16 cellular contexts compared by ENCODE assay signal in genomic region chr3:114698355-114699105, GRCh38.
DNase-seq lines count a peak whose midpoint lies in the region; ATAC-seq and TF ChIP-seq lines count a peak whose summit lies in the region.
"Had no signal": no experiment of that assay in that cellular context is flagged by ENCODE, and none has a peak within 500 bp of the region (broad histone marks: within the 10 kb centered on the region; RNA-seq: fewer than 3 reads in every experiment).

No MANE protein-coding gene starts in this region.

- no peaks in the 10 kb centered on the region for H3K9me3 ChIP-seq in heart right ventricle
- no peaks in the 10 kb centered on the region for H3K9me3 ChIP-seq in upper lobe of right lung

- TF ChIP-seq CTCF in heart right ventricle (IDR thresholded peaks at IDR 0.05), result no peak
- TF ChIP-seq CTCF in WTC11 (IDR thresholded peaks at IDR 0.05), result no peak
- no peak for TF ChIP-seq CTCF in upper lobe of right lung (IDR thresholded peaks at IDR 0.05)

- ATAC-seq in Right ventricle myocardium superior (ENCODE audit: poor library complexity) (peak; percentile 11), heart right ventricle (no peak), WTC11 (peak; percentile 61), left lobe of liver (peak; percentile 49), upper lobe of right lung (peak; percentile 41)
- ATAC-seq in stimulated activated effector memory CD8-positive, alpha-beta T cell treated with anti-CD3 and anti-CD28 coated beads, Interleukin-12 subunit alpha, Interleukin-12 subunit beta, amount 100 ng/mL, for 72 hours, result no peak
- ATAC-seq: K562 had no signal

- H3K9me3 Mint-ChIP-seq in WTC11, result no peaks in the 10 kb centered on the region
- no peaks in the 10 kb centered on the region for H3K9me3 Mint-ChIP-seq in stimulated activated effector memory CD8-positive, alpha-beta T cell treated with anti-CD3 and anti-CD28 coated beads, Interleukin-12 subunit alpha, Interleukin-12 subunit beta, amount 100 ng/mL, for 72 hours

- H3K4me1 ChIP-seq in heart right ventricle, result peaks cover 0 to 28% (median 17%) of the 10 kb centered on the region in 9 donors
- peaks cover 11% of the 10 kb centered on the region for H3K4me1 ChIP-seq in upper lobe of right lung

- no peak overlapping the region for H3K4me3 ChIP-seq in heart right ventricle
- H3K4me3 ChIP-seq in upper lobe of right lung, result no peak overlapping the region
- H3K4me3 ChIP-seq: K562 had no signal

- intact Hi-C loops in Right ventricle myocardium superior (cut with DNase I) (no loop called here), heart right ventricle (cut with DNase I) (no loop called here), upper lobe of right lung (cut with DNase I) (no loop called here)

- CTCF ChIA-PET in WTC11 (lab: Charles Lee), result interaction anchor here (0.7 kb wide), 1 partner anchor 543 kb away, joined by 3 read pairs; no protein-coding TSS in a partner anchor

- no peak overlapping the region for H3K27ac Mint-ChIP-seq in WTC11
- H3K27ac Mint-ChIP-seq in stimulated activated effector memory CD8-positive, alpha-beta T cell treated with anti-CD3 and anti-CD28 coated beads, Interleukin-12 subunit alpha, Interleukin-12 subunit beta, amount 100 ng/mL, for 72 hours, result no peak overlapping the region

- H3K27me3 Mint-ChIP-seq in WTC11 (ENCODE audit: low read depth), result no peaks in the 10 kb centered on the region

- H3K36me3 Mint-ChIP-seq in WTC11, result no peaks in the 10 kb centered on the region
- no peaks in the 10 kb centered on the region for H3K36me3 Mint-ChIP-seq in stimulated activated effector memory CD8-positive, alpha-beta T cell treated with anti-CD3 and anti-CD28 coated beads, Interleukin-12 subunit alpha, Interleukin-12 subunit beta, amount 100 ng/mL, for 72 hours

- POLR2A ChIA-PET in WTC11 (lab: Charles Lee), result no interaction called here

- H3K4me3 Mint-ChIP-seq in WTC11, result no peak overlapping the region
- no peak overlapping the region for H3K4me3 Mint-ChIP-seq in stimulated activated effector memory CD8-positive, alpha-beta T cell treated with anti-CD3 and anti-CD28 coated beads, Interleukin-12 subunit alpha, Interleukin-12 subunit beta, amount 100 ng/mL, for 72 hours

- H3K27me3 ChIP-seq in heart right ventricle (no peaks in the 10 kb centered on the region), upper lobe of right lung (no peaks in the 10 kb centered on the region)

- WGBS in heart right ventricle, 2 donors, result 66 to 86% methylated on average over 3 of the region's 3 CpGs

- H3K36me3 ChIP-seq in heart right ventricle, result no peaks in the 10 kb centered on the region
- no peaks in the 10 kb centered on the region for H3K36me3 ChIP-seq in upper lobe of right lung

- no peak overlapping the region for H3K27ac ChIP-seq in heart right ventricle
- no peak overlapping the region for H3K27ac ChIP-seq in upper lobe of right lung
- H3K27ac ChIP-seq: C4-2B had no signal

- DNase-seq in Right ventricle myocardium superior, result no peak
- DNase-seq in heart right ventricle, result no peak
- DNase-seq in WTC11 (ENCODE audit: low spot score), result no peak
- DNase-seq in left lobe of liver (ENCODE audit: low spot score), result no peak
- DNase-seq in upper lobe of right lung, result no peak
- no peak for DNase-seq in stimulated activated effector memory CD8-positive, alpha-beta T cell treated with anti-CD3 and anti-CD28 coated beads, Interleukin-12 subunit alpha, Interleukin-12 subunit beta, amount 100 ng/mL, for 72 hours (ENCODE audit: low spot score in 2 of 2)
- DNase-seq in NCI-H2029 (lab: John Stamatoyannopoulos, UW), result no peak
- DNase-seq in stimulated activated CD8-positive, alpha-beta memory T cell treated with anti-CD3 and anti-CD28 coated beads, Interleukin-4, amount 100 ng/mL, for 48 hours, result no peak
- DNase-seq: COR-L47, GF-D8, NCI-H146, NCI-H2081 treated with DMSO at 0.1 percent for 48 hours, NCI-H2227 treated with DMSO at 0.1 percent for 48 hours, NCI-H524 had no signal

- peaks cover 54% of the 10 kb centered on the region for H3K4me1 Mint-ChIP-seq in WTC11
- peaks cover 6% of the 10 kb centered on the region for H3K4me1 Mint-ChIP-seq in stimulated activated effector memory CD8-positive, alpha-beta T cell treated with anti-CD3 and anti-CD28 coated beads, Interleukin-12 subunit alpha, Interleukin-12 subunit beta, amount 100 ng/mL, for 72 hours

TF ChIP-seq in WTC11, 78 proteins besides CTCF, POLR2A, EP300 and RAD21 (continues in another document):
- TF ChIP-seq AFF4 (CRISPR knock-in tag; IDR thresholded peaks at IDR 0.05; ENCODE audit: borderline replicate concordance) (no peak), NFE2L1 (CRISPR knock-in tag; IDR thresholded peaks at IDR 0.05) (no peak), ATF1 (CRISPR knock-in tag; IDR thresholded peaks at IDR 0.05) (no peak), GTF2I (CRISPR knock-in tag; conservative IDR thresholded peaks at IDR 0.05) (no peak), NR2C2 (CRISPR knock-in tag; IDR thresholded peaks at IDR 0.05) (no peak), CBFB (CRISPR knock-in tag; IDR thresholded peaks at IDR 0.05; ENCODE audit: low read depth) (no peak), GRHL2 (CRISPR knock-in tag; IDR thresholded peaks at IDR 0.05; ENCODE audit: insufficient replicate concordance, severe bottlenecking) (no peak), ATF2 (CRISPR knock-in tag; IDR thresholded peaks at IDR 0.05; ENCODE audit: borderline replicate concordance, low read depth) (no peak), E2F1 (CRISPR knock-in tag; IDR thresholded peaks at IDR 0.05) (no peak), PREB (CRISPR knock-in tag; IDR thresholded peaks at IDR 0.05; ENCODE audit: borderline replicate concordance) (no peak), IRF1 (CRISPR knock-in tag; IDR thresholded peaks at IDR 0.05) (no peak)

Comparison
In these comparisons a context has a peak if more than half of its experiments do, and no peak if none do; other contexts are left out.
1. ATAC-seq: peak in Right ventricle myocardium superior (single experiment), WTC11 (single experiment), left lobe of liver (single experiment) and upper lobe of right lung (single experiment); none in heart right ventricle (0 of 8) and stimulated activated effector memory CD8-positive, alpha-beta T cell treated with anti-CD3 and anti-CD28 coated beads, Interleukin-12 subunit alpha, Interleukin-12 subunit beta, amount 100 ng/mL, for 72 hours (single experiment).